In genomic region chr1:31013187-31013864, GRCh38 we compare ENCODE assay signal across 8 cellular contexts. TPM values are rescaled to one million over a fixed set of nuclear protein-coding genes. Genes with fewer than 3 reads are reported as not detected.
DNase-seq lines count a peak whose midpoint lies in the region; ATAC-seq, FAIRE-seq and TF ChIP-seq lines count a peak whose summit lies in the region.

No MANE protein-coding gene starts in this region.

- H3K4me1 Mint-ChIP-seq in MCF 10A (ENCODE audit: insufficient read depth, unreplicated experiment): peaks cover 49% of the 10 kb centered on the region
- peaks cover 34% of the 10 kb centered on the region for H3K4me1 Mint-ChIP-seq in type B pancreatic cell (ENCODE audit: unreplicated experiment)
- H3K4me1 Mint-ChIP-seq in activated CD4-positive, alpha-beta memory T cell treated with anti-CD3 and anti-CD28 coated beads for 36 hours (ENCODE audit: low read depth): peaks cover 63% of the 10 kb centered on the region

- TF ChIP-seq CTCF in MCF 10A (IDR thresholded peaks at IDR 0.05; ENCODE audit: unreplicated experiment): no peak
- TF ChIP-seq CTCF in breast epithelium (IDR thresholded peaks at IDR 0.05): no peak
- no peak for TF ChIP-seq CTCF in bronchial epithelial cell (IDR thresholded peaks at IDR 0.05; ENCODE audit: insufficient read depth, low read length, severe bottlenecking)
- no peak for TF ChIP-seq CTCF in type B pancreatic cell (conservative IDR thresholded peaks at IDR 0.05)

- H3K27me3 Mint-ChIP-seq in MCF 10A (ENCODE audit: insufficient read depth, unreplicated experiment) (no peaks in the 10 kb centered on the region), type B pancreatic cell (no peaks in the 10 kb centered on the region)
- H3K27me3 Mint-ChIP-seq in activated CD4-positive, alpha-beta memory T cell treated with anti-CD3 and anti-CD28 coated beads for 36 hours: no peaks in the 10 kb centered on the region

- H3K4me1 ChIP-seq in breast epithelium: peaks cover 0 to 14% of the 10 kb centered on the region in 2 donors

- peak; percentile 64 for ATAC-seq in HG03378 (IDR thresholded peaks at IDR 0.05; ENCODE audit: unreplicated experiment)

- H3K4me3 Mint-ChIP-seq in MCF 10A (ENCODE audit: unreplicated experiment) (peak overlapping the region; percentile 7), type B pancreatic cell (peak overlapping the region; percentile 9)
- no peak overlapping the region for H3K4me3 Mint-ChIP-seq in activated CD4-positive, alpha-beta memory T cell treated with anti-CD3 and anti-CD28 coated beads for 36 hours

- H3K4me3 ChIP-seq in breast epithelium (no peak overlapping the region), bronchial epithelial cell (ENCODE audit: low read depth, low read length) (no peak overlapping the region)

- H3K9me3 ChIP-seq in breast epithelium: no peaks in the 10 kb centered on the region

- peaks cover 50% of the 10 kb centered on the region for H3K36me3 Mint-ChIP-seq in MCF 10A (ENCODE audit: insufficient read depth, unreplicated experiment)
- H3K36me3 Mint-ChIP-seq in type B pancreatic cell: peaks cover 15% of the 10 kb centered on the region
- H3K36me3 Mint-ChIP-seq in activated CD4-positive, alpha-beta memory T cell treated with anti-CD3 and anti-CD28 coated beads for 36 hours: peaks cover 13% of the 10 kb centered on the region

- no peak for DNase-seq in MCF 10A (ENCODE audit: unreplicated experiment)
- no peak for DNase-seq in breast epithelium (ENCODE audit: low spot score in 2 of 2)
- peak; percentile 86 for DNase-seq in bronchial epithelial cell (ENCODE audit: low read depth)
- DNase-seq in type B pancreatic cell (ENCODE audit: extremely low spot score, unreplicated experiment): no peak
- no peak for DNase-seq in inferior parietal cortex (ENCODE audit: extremely low spot score)
- DNase-seq in activated CD4-positive, alpha-beta memory T cell treated with anti-CD3 and anti-CD28 coated beads for 36 hours: no peak
- DNase-seq in NCI-H1092 treated with DMSO at 0.1 percent for 48 hours (lab: John Stamatoyannopoulos, UW): no peak

- no TSS peak for BruUV-seq in MCF 10A (replicated peaks; lab: Mats Ljungman, UMichigan)

- FAIRE-seq in bronchial epithelial cell (lab: Jason Lieb, UNC): no peak

- H3K27me3 ChIP-seq in breast epithelium (no peaks in the 10 kb centered on the region), bronchial epithelial cell (ENCODE audit: control insufficient read depth, insufficient read depth, low read length) (no peaks in the 10 kb centered on the region)

- no peak for TF ChIP-seq POLR2A in breast epithelium (IDR thresholded peaks at IDR 0.05)

- CTCF ChIA-PET in MCF 10A (lab: Yijun Ruan, JAX): interaction anchor here (0.7 kb wide), 1 partner anchor 149 kb away, joined by 6 read pairs; no protein-coding TSS in a partner anchor
- CTCF ChIA-PET in activated CD4-positive, alpha-beta memory T cell treated with anti-CD3 and anti-CD28 coated beads for 36 hours (lab: Charles Lee): no interaction called here

- intact Hi-C loops in MCF 10A (cut with micrococcal nuclease) (no loop called here), breast epithelium (cut with DNase I; ENCODE audit: low total_unique reads) (no loop called here)
- intact Hi-C loops in activated CD4-positive, alpha-beta memory T cell treated with anti-CD3 and anti-CD28 coated beads for 36 hours (cut with micrococcal nuclease): loop anchor here (5.0 kb wide), 1 partner anchor 284 kb away; the partner anchor contains the start of genes SNRNP40 and ZCCHC17

- no peak overlapping the region for H3K27ac Mint-ChIP-seq in MCF 10A (ENCODE audit: low read depth, unreplicated experiment)
- peak overlapping the region; percentile 32 for H3K27ac Mint-ChIP-seq in type B pancreatic cell
- no peak overlapping the region for H3K27ac Mint-ChIP-seq in activated CD4-positive, alpha-beta memory T cell treated with anti-CD3 and anti-CD28 coated beads for 36 hours

- POLR2A ChIA-PET in MCF 10A (lab: Yijun Ruan, JAX): interaction anchor here (0.7 to 1.9 kb wide), 5 partner anchors 9 to 29 kb away, joined by 3 to 7 read pairs (median 3); no protein-coding TSS in a partner anchor
- POLR2A ChIA-PET in activated CD4-positive, alpha-beta memory T cell treated with anti-CD3 and anti-CD28 coated beads for 36 hours (lab: Charles Lee): interaction anchor here (0.5 kb wide), 1 partner anchor 180 kb away, joined by 3 read pairs; no protein-coding TSS in a partner anchor

- H3K27ac ChIP-seq in breast epithelium: no peak overlapping the region

- H3K9me3 Mint-ChIP-seq in MCF 10A (ENCODE audit: unreplicated experiment) (no peaks in the 10 kb centered on the region), type B pancreatic cell (no peaks in the 10 kb centered on the region)
- no peaks in the 10 kb centered on the region for H3K9me3 Mint-ChIP-seq in activated CD4-positive, alpha-beta memory T cell treated with anti-CD3 and anti-CD28 coated beads for 36 hours

- no peaks in the 10 kb centered on the region for H3K36me3 ChIP-seq in breast epithelium
- H3K36me3 ChIP-seq in bronchial epithelial cell (ENCODE audit: control insufficient read depth, insufficient read depth, low read length): no peaks in the 10 kb centered on the region

RNA-seq across cellular contexts. Expression of gene PUM1, which starts 52.2 kb away (rescaled TPM):
- total RNA-seq in MCF 10A (2022) (107 and 110 TPM in 2 replicates), breast epithelium (100 to 1,000 TPM in 2 of 3 donors, 10 to 100 TPM in 1; 93.8 to 149 (median 116) TPM), bronchial epithelial cell (38.7 and 48.6 TPM in 2 replicates), type B pancreatic cell (ENCODE audit: low replicate concordance) (185 and 196 TPM in 2 replicates)
- total RNA-seq in activated CD4-positive, alpha-beta memory T cell treated with anti-CD3 and anti-CD28 coated beads for 36 hours: 10 to 100 TPM; 77.8 to 80.5 TPM
